Comparison of ENCODE assay signal across 8 cellular contexts in the genomic region with DNA sequence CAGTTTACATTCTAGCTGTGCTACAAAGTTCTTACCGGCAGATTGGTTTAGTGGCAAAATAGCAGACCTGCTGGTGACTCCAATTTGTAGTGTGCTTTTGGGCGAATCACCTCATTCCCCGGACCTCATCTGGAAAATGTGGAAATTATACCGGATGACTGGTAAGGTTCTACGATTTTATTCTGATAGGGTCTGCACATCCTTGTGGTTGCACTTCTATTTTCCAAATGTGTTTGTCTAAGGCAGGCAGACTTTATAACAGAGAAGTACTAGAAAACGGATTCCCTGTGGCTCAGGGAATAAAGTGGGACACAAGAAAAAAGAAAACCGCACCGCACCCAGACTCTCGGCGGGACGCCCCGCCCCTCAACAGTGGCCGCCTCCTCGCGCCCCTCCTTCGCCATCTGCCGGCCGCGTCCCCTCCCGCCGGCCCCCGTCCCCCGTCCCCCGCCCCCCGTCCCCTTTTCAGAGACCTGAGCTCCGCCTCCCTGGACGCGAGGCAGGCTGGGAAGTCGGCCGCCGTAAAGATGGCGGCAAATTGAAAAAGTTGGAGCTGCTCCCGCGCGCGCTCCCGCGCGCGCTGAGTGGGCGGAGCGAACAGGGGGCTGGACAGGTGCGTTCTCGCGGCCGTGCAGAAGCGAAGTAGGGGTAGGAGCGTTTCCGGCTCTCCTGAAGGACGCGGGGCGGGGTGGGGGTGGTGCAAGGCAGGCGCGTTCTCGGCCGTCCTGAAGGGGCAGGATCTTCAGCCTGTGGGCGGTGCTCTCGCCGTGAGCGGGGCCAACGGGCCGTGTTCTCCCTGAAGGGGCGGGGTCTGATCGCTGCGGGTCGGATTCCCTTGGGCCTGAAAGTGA. TPM values are rescaled to one million over a fixed set of nuclear protein-coding genes. Genes with fewer than 3 reads are reported as not detected.
A peak's percentile ranks its signal among the peaks of the same experiment; 100 is the strongest.
DNase-seq lines count a peak whose midpoint lies in the region; TF ChIP-seq lines count a peak whose summit lies in the region.

No MANE protein-coding gene starts in this region.

- H3K36me3 ChIP-seq in H7 (replicated peaks; ENCODE audit: control insufficient read depth, insufficient read depth, low read length) = no peaks in the 10 kb centered on the region

- no peak for TF ChIP-seq CTCF in nephron progenitor cell (IDR thresholded peaks at IDR 0.05)

- no peaks in the 10 kb centered on the region for H3K27me3 ChIP-seq in H7 (ENCODE audit: control insufficient read depth, insufficient read depth, low read length)

- peak; percentile 99 for DNase-seq in ELF-1 (ENCODE audit: low read depth, low spot score)
- peak; percentile 98 for DNase-seq in H7
- DNase-seq in M059J (ENCODE audit: low read depth) = peak; percentile 99
- DNase-seq in activated effector memory CD4-positive, alpha-beta T cell treated with anti-CD3 and anti-CD28 coated beads, Interleukin-2, amount 50 U/mL, for 16 hours = peak; percentile 99
- peak; percentile 99 for DNase-seq in fibroblast of the conjunctiva (ENCODE audit: low read depth)
- DNase-seq in nephron progenitor cell = peak; percentile 99

- H3K4me3 ChIP-seq in H7 (ENCODE audit: insufficient read depth, low read depth, low read length) = peak overlapping the region; percentile 62

- peaks cover 22% of the 10 kb centered on the region for H3K4me1 Mint-ChIP-seq in nephron progenitor cell
- H3K4me1 Mint-ChIP-seq in stimulated activated naive CD8-positive, alpha-beta T cell treated with anti-CD3 and anti-CD28 coated beads, Interleukin-15, Interleukin-2, amounts not matched to agents 100 ng/mL and 50 ng/mL, for 24 hours (ENCODE audit: low read depth) = peaks cover 60% of the 10 kb centered on the region

- H3K27me3 Mint-ChIP-seq in nephron progenitor cell (ENCODE audit: low read depth, poor library complexity) = peaks cover 2% of the 10 kb centered on the region
- H3K27me3 Mint-ChIP-seq in stimulated activated naive CD8-positive, alpha-beta T cell treated with anti-CD3 and anti-CD28 coated beads, Interleukin-15, Interleukin-2, amounts not matched to agents 100 ng/mL and 50 ng/mL, for 24 hours = no peaks in the 10 kb centered on the region

- H3K36me3 Mint-ChIP-seq in nephron progenitor cell (ENCODE audit: low read depth) = no peaks in the 10 kb centered on the region
- H3K36me3 Mint-ChIP-seq in stimulated activated naive CD8-positive, alpha-beta T cell treated with anti-CD3 and anti-CD28 coated beads, Interleukin-15, Interleukin-2, amounts not matched to agents 100 ng/mL and 50 ng/mL, for 24 hours (ENCODE audit: low read depth) = peaks cover 23% of the 10 kb centered on the region

- peak; percentile 52 for TF ChIP-seq POLR2A in Raji (IDR thresholded peaks at IDR 0.05; ENCODE audit: insufficient read depth, low read depth, low read length)

- peak overlapping the region; percentile 94 for H3K4me3 Mint-ChIP-seq in nephron progenitor cell
- H3K4me3 Mint-ChIP-seq in stimulated activated naive CD8-positive, alpha-beta T cell treated with anti-CD3 and anti-CD28 coated beads, Interleukin-15, Interleukin-2, amounts not matched to agents 100 ng/mL and 50 ng/mL, for 24 hours = peak overlapping the region; percentile 93

- no peaks in the 10 kb centered on the region for H3K9me3 Mint-ChIP-seq in nephron progenitor cell
- H3K9me3 Mint-ChIP-seq in stimulated activated naive CD8-positive, alpha-beta T cell treated with anti-CD3 and anti-CD28 coated beads, Interleukin-15, Interleukin-2, amounts not matched to agents 100 ng/mL and 50 ng/mL, for 24 hours = no peaks in the 10 kb centered on the region

- H3K27ac Mint-ChIP-seq in nephron progenitor cell = peak overlapping the region; percentile 99
- peak overlapping the region; percentile 91 for H3K27ac Mint-ChIP-seq in stimulated activated naive CD8-positive, alpha-beta T cell treated with anti-CD3 and anti-CD28 coated beads, Interleukin-15, Interleukin-2, amounts not matched to agents 100 ng/mL and 50 ng/mL, for 24 hours

RNA-seq across cellular contexts. Expression of gene CCM2, which starts 0.5 kb away (rescaled TPM):
- total RNA-seq in H7 (2014; rRNA removed; shearing (Covaris generic)) = 42.4 and 43.9 TPM in 2 replicates
- total RNA-seq in M059J (2014; rRNA removed; shearing (Covaris generic)) = 44.4 and 71.1 TPM in 2 replicates

RNA-seq across cellular contexts. Expression of gene MYO1G, which starts 20.7 kb away (rescaled TPM):
- not detected in 2 replicates for total RNA-seq in H7 (2014; rRNA removed; shearing (Covaris generic))
- not detected in 2 replicates for total RNA-seq in M059J (2014; rRNA removed; shearing (Covaris generic))

Comparison
In these comparisons a context has a peak if more than half of its experiments do, and no peak if none do; other contexts are left out.
1. Peak in every context shown above with its lines: DNase-seq and H3K4me3 ChIP-seq.